In the genomic region with DNA sequence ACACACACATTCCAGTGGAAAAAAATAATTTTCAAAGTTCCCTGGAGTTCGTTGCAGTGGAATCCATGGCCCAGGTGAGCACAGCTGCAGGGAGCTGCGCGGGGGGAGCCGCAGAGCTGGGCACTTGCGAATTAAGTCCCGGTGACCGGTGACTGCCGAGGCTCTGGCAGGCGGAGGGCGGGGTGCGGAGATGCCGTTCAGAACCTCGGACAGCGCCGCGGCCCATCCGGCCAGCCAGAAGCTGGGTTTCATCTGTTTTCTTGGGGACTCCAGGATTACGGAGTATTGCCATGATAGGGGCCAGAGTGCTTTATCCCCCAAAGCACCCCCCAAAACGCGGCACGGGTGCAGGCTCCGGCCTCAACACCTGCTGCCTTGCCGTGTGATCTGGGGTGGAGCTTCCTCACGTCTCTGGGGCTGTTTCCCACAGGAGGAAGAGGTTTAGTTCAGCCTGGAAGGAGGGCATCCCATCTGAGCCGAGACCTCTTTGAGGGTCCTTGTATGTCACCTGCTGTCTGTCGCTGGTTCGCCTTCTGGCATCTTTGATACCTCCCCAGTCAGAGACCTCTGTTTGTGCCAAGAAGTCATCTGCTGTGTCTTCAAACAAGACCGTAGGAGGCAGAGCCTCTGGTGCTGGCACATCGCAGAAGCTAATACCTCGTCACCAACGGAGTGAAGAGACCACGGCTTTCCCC, we compare ENCODE assay signal across 1 cellular context.
A peak's percentile ranks its signal among the peaks of the same experiment; 100 is the strongest.
TF ChIP-seq lines count a peak whose summit lies in the region.

No MANE protein-coding gene starts in this region.

TF ChIP-seq in HepG2, 621 proteins besides CTCF, POLR2A, EP300 and RAD21 (continued from another document and continues in another):
- TF ChIP-seq, protein P1, sequence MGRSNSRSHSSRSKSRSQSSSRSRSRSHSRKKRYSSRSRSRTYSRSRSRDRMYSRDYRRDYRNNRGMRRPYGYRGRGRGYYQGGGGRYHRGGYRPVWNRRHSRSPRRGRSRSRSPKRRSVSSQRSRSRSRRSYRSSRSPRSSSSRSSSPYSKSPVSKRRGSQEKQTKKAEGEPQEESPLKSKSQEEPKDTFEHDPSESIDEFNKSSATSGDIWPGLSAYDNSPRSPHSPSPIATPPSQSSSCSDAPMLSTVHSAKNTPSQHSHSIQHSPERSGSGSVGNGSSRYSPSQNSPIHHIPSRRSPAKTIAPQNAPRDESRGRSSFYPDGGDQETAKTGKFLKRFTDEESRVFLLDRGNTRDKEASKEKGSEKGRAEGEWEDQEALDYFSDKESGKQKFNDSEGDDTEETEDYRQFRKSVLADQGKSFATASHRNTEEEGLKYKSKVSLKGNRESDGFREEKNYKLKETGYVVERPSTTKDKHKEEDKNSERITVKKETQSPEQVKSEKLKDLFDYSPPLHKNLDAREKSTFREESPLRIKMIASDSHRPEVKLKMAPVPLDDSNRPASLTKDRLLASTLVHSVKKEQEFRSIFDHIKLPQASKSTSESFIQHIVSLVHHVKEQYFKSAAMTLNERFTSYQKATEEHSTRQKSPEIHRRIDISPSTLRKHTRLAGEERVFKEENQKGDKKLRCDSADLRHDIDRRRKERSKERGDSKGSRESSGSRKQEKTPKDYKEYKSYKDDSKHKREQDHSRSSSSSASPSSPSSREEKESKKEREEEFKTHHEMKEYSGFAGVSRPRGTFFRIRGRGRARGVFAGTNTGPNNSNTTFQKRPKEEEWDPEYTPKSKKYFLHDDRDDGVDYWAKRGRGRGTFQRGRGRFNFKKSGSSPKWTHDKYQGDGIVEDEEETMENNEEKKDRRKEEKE (IDR thresholded peaks at IDR 0.05) = no peak
- TF ChIP-seq ZNF30 (CRISPR knock-in tag; IDR thresholded peaks at IDR 0.05) (no peak), ISL2 (CRISPR knock-in tag; IDR thresholded peaks at IDR 0.05) (peak; percentile 44; the same call in 1 of the 2 replicates), POGZ (CRISPR knock-in tag; IDR thresholded peaks at IDR 0.05) (no peak), REPIN1 (CRISPR knock-in tag; IDR thresholded peaks at IDR 0.05; ENCODE audit: borderline replicate concordance, low read depth) (no peak), HES4 (CRISPR knock-in tag; IDR thresholded peaks at IDR 0.05; ENCODE audit: borderline replicate concordance) (peak; percentile 98), ZNF879 (CRISPR knock-in tag; IDR thresholded peaks at IDR 0.05) (peak; percentile 82; the same call in 1 of the 2 replicates), BCL6 (CRISPR knock-in tag; IDR thresholded peaks at IDR 0.05) (peak; percentile 47; the same call in 1 of the 2 replicates), ZNF576 (CRISPR knock-in tag; IDR thresholded peaks at IDR 0.05) (no peak), GMEB2 (CRISPR knock-in tag; IDR thresholded peaks at IDR 0.05; ENCODE audit: low read depth) (no peak), CENPT (CRISPR knock-in tag; IDR thresholded peaks at IDR 0.05; ENCODE audit: low read depth) (0 out of 2 replicates have a peak, but pooled peaks have one; percentile 50), NRL (CRISPR knock-in tag; IDR thresholded peaks at IDR 0.05; ENCODE audit: borderline replicate concordance) (peak; percentile 33; the same call in 1 of the 2 replicates), RNF2 (conservative IDR thresholded peaks at IDR 0.05; ENCODE audit: low read depth) (no peak), ZNF605 (CRISPR knock-in tag; IDR thresholded peaks at IDR 0.05) (no peak; the same call in 1 of the 2 replicates), SRF (IDR thresholded peaks at IDR 0.05; ENCODE audit: low read depth, low read length) (no peak), PRPF4 (IDR thresholded peaks at IDR 0.05; ENCODE audit: low read depth, low read length, poor library complexity, severe bottlenecking) (no peak), KAT2B (IDR thresholded peaks at IDR 0.05; ENCODE audit: borderline replicate concordance, low read depth, low read length) (no peak), MAFK (conservative IDR thresholded peaks at IDR 0.05 in 1 of 2, IDR thresholded peaks at IDR 0.05 in 1 of 2; ENCODE audit: low read length in 2 of 2) (no peak), BRD4 (CRISPR knock-in tag; IDR thresholded peaks at IDR 0.05) (no peak), HMG20A (CRISPR knock-in tag; IDR thresholded peaks at IDR 0.05; ENCODE audit: borderline replicate concordance) (no peak), ZNF510 (CRISPR knock-in tag; IDR thresholded peaks at IDR 0.05; ENCODE audit: low read depth) (no peak), ZIK1 (CRISPR knock-in tag; IDR thresholded peaks at IDR 0.05; ENCODE audit: borderline replicate concordance, low read depth) (0 out of 2 replicates have a peak, but pooled peaks have one; percentile 58), CBX1 (IDR thresholded peaks at IDR 0.05; ENCODE audit: low read depth) (no peak), DBP (CRISPR knock-in tag; IDR thresholded peaks at IDR 0.05; ENCODE audit: not compliant biosample characterization) (no peak), ISX (CRISPR knock-in tag; conservative IDR thresholded peaks at IDR 0.05) (peak; percentile 91; the same call in 1 of the 2 replicates), ZFP36L1 (CRISPR knock-in tag; IDR thresholded peaks at IDR 0.05) (no peak)
- TF ChIP-seq, protein P2, sequence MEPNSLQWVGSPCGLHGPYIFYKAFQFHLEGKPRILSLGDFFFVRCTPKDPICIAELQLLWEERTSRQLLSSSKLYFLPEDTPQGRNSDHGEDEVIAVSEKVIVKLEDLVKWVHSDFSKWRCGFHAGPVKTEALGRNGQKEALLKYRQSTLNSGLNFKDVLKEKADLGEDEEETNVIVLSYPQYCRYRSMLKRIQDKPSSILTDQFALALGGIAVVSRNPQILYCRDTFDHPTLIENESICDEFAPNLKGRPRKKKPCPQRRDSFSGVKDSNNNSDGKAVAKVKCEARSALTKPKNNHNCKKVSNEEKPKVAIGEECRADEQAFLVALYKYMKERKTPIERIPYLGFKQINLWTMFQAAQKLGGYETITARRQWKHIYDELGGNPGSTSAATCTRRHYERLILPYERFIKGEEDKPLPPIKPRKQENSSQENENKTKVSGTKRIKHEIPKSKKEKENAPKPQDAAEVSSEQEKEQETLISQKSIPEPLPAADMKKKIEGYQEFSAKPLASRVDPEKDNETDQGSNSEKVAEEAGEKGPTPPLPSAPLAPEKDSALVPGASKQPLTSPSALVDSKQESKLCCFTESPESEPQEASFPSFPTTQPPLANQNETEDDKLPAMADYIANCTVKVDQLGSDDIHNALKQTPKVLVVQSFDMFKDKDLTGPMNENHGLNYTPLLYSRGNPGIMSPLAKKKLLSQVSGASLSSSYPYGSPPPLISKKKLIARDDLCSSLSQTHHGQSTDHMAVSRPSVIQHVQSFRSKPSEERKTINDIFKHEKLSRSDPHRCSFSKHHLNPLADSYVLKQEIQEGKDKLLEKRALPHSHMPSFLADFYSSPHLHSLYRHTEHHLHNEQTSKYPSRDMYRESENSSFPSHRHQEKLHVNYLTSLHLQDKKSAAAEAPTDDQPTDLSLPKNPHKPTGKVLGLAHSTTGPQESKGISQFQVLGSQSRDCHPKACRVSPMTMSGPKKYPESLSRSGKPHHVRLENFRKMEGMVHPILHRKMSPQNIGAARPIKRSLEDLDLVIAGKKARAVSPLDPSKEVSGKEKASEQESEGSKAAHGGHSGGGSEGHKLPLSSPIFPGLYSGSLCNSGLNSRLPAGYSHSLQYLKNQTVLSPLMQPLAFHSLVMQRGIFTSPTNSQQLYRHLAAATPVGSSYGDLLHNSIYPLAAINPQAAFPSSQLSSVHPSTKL (CRISPR knock-in tag; IDR thresholded peaks at IDR 0.05) = peak; percentile 43; the same call in 1 of the 2 replicates
- TF ChIP-seq, protein P3, sequence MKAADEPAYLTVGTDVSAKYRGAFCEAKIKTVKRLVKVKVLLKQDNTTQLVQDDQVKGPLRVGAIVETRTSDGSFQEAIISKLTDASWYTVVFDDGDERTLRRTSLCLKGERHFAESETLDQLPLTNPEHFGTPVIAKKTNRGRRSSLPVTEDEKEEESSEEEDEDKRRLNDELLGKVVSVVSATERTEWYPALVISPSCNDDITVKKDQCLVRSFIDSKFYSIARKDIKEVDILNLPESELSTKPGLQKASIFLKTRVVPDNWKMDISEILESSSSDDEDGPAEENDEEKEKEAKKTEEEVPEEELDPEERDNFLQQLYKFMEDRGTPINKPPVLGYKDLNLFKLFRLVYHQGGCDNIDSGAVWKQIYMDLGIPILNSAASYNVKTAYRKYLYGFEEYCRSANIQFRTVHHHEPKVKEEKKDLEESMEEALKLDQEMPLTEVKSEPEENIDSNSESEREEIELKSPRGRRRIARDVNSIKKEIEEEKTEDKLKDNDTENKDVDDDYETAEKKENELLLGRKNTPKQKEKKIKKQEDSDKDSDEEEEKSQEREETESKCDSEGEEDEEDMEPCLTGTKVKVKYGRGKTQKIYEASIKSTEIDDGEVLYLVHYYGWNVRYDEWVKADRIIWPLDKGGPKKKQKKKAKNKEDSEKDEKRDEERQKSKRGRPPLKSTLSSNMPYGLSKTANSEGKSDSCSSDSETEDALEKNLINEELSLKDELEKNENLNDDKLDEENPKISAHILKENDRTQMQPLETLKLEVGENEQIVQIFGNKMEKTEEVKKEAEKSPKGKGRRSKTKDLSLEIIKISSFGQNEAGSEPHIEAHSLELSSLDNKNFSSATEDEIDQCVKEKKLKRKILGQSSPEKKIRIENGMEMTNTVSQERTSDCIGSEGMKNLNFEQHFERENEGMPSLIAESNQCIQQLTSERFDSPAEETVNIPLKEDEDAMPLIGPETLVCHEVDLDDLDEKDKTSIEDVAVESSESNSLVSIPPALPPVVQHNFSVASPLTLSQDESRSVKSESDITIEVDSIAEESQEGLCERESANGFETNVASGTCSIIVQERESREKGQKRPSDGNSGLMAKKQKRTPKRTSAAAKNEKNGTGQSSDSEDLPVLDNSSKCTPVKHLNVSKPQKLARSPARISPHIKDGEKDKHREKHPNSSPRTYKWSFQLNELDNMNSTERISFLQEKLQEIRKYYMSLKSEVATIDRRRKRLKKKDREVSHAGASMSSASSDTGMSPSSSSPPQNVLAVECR (CRISPR knock-in tag; IDR thresholded peaks at IDR 0.05; ENCODE audit: borderline replicate concordance) = no peak
- TF ChIP-seq, protein P4, sequence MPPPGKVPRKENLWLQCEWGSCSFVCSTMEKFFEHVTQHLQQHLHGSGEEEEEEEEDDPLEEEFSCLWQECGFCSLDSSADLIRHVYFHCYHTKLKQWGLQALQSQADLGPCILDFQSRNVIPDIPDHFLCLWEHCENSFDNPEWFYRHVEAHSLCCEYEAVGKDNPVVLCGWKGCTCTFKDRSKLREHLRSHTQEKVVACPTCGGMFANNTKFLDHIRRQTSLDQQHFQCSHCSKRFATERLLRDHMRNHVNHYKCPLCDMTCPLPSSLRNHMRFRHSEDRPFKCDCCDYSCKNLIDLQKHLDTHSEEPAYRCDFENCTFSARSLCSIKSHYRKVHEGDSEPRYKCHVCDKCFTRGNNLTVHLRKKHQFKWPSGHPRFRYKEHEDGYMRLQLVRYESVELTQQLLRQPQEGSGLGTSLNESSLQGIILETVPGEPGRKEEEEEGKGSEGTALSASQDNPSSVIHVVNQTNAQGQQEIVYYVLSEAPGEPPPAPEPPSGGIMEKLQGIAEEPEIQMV (CRISPR knock-in tag; IDR thresholded peaks at IDR 0.05; ENCODE audit: low read depth) = no peak
- TF ChIP-seq, protein P5, sequence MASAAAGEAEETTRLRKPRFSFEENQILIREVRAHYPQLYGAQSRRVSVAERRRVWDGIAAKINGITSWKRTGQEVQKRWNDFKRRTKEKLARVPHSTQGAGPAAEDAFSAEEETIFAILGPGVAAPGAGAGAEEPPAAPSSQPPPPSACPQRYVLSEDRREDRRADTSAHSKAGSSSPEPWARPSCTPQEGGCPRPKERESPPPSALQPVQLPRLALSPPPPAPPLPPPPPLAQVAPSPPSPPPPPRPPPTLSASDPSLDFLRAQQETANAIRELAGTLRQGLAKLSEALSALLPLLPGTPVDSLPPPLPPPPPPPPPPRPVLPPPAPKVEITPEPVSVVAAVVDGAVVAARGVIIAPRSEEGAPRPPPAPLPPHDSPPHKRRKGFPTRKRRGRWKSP (CRISPR knock-in tag; IDR thresholded peaks at IDR 0.05) = no peak
- TF ChIP-seq, protein P6, sequence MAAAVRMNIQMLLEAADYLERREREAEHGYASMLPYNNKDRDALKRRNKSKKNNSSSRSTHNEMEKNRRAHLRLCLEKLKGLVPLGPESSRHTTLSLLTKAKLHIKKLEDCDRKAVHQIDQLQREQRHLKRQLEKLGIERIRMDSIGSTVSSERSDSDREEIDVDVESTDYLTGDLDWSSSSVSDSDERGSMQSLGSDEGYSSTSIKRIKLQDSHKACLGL (CRISPR knock-in tag; IDR thresholded peaks at IDR 0.05) = peak; percentile 83
